In genomic region chr3:117217837-117218236, GRCh38 we compare ENCODE assay signal across 23 cellular contexts.
DNase-seq lines count a peak whose midpoint lies in the region; ATAC-seq and TF ChIP-seq lines count a peak whose summit lies in the region.
"Had no signal": no experiment of that assay in that cellular context is flagged by ENCODE, and none has a peak within 500 bp of the region (broad histone marks: within the 10 kb centered on the region; RNA-seq: fewer than 3 reads in every experiment).

No MANE protein-coding gene starts in this region.

- intact Hi-C loops in right lobe of liver (cut with DNase I), result no loop called here
- intact Hi-C loops in activated T-helper 2 cell treated with anti-CD3 and anti-CD28 coated beads, Interferon-gamma antibody, Interleukin-2, Interleukin-4, amounts not matched to agents 10 μg/mL and 5 μg/mL and 100 μg/mL, durations not matched to agents 14 hours and 24 hours and 36 hours (cut with micrococcal nuclease), result no loop called here

- peak overlapping the region; percentile 4 for H3K27ac Mint-ChIP-seq in WTC11
- H3K27ac Mint-ChIP-seq in activated T-helper 2 cell treated with anti-CD3 and anti-CD28 coated beads, Interferon-gamma antibody, Interleukin-2, Interleukin-4, amounts not matched to agents 10 μg/mL and 5 μg/mL and 100 μg/mL, durations not matched to agents 14 hours and 24 hours and 36 hours, result no peak overlapping the region
- H3K27ac Mint-ChIP-seq: B cell; CD4-positive, CD25-positive, alpha-beta regulatory T cell; IgD-negative memory B cell had no signal

- H4K20me1 ChIP-seq in GM23248 (ENCODE audit: insufficient read depth), result no peaks in the 10 kb centered on the region

- H3F3A ChIP-seq in GM23248 (ENCODE audit: insufficient read depth), result no peaks in the 10 kb centered on the region

- H3K9me3 ChIP-seq in right lobe of liver (no peaks in the 10 kb centered on the region), GM23248 (ENCODE audit: low read depth) (no peaks in the 10 kb centered on the region)
- H3K9me3 ChIP-seq: Caco-2 had no signal

- H3K9me3 Mint-ChIP-seq in WTC11, result peaks cover 2% of the 10 kb centered on the region
- peaks cover 5% of the 10 kb centered on the region for H3K9me3 Mint-ChIP-seq in activated T-helper 2 cell treated with anti-CD3 and anti-CD28 coated beads, Interferon-gamma antibody, Interleukin-2, Interleukin-4, amounts not matched to agents 10 μg/mL and 5 μg/mL and 100 μg/mL, durations not matched to agents 14 hours and 24 hours and 36 hours
- H3K9me3 Mint-ChIP-seq: H9 had no signal

- H3K36me3 Mint-ChIP-seq in WTC11, result no peaks in the 10 kb centered on the region
- no peaks in the 10 kb centered on the region for H3K36me3 Mint-ChIP-seq in activated T-helper 2 cell treated with anti-CD3 and anti-CD28 coated beads, Interferon-gamma antibody, Interleukin-2, Interleukin-4, amounts not matched to agents 10 μg/mL and 5 μg/mL and 100 μg/mL, durations not matched to agents 14 hours and 24 hours and 36 hours (ENCODE audit: low read depth)
- H3K36me3 Mint-ChIP-seq: CD4-positive, CD25-positive, alpha-beta regulatory T cell; IgD-negative memory B cell had no signal

- H3K4me1 ChIP-seq in right lobe of liver (peaks cover 0 to 23% (median 7%) of the 10 kb centered on the region in 4 donors), GM23248 (ENCODE audit: insufficient read depth) (no peaks in the 10 kb centered on the region)
- H3K4me1 ChIP-seq: Caco-2 had no signal

- CTCF ChIA-PET in WTC11 (lab: Charles Lee), result no interaction called here

- H3K27ac ChIP-seq in right lobe of liver (peak overlapping the region; percentile 37 to 56 (median 52)), GM23248 (no peak overlapping the region)

- no peaks in the 10 kb centered on the region for H3K27me3 Mint-ChIP-seq in WTC11 (ENCODE audit: low read depth)
- no peaks in the 10 kb centered on the region for H3K27me3 Mint-ChIP-seq in activated T-helper 2 cell treated with anti-CD3 and anti-CD28 coated beads, Interferon-gamma antibody, Interleukin-2, Interleukin-4, amounts not matched to agents 10 μg/mL and 5 μg/mL and 100 μg/mL, durations not matched to agents 14 hours and 24 hours and 36 hours (ENCODE audit: low read depth)
- H3K27me3 Mint-ChIP-seq: CD4-positive, CD25-positive, alpha-beta regulatory T cell; IgD-negative memory B cell had no signal

- H3K9me2 ChIP-seq in GM23248 (ENCODE audit: insufficient read depth), result no peaks in the 10 kb centered on the region

- DNase-seq in SHP77 (lab: John Stamatoyannopoulos, UW), result peak; percentile 33 to 35
- no peak for DNase-seq in SHP77 treated with DMSO at 0.1 percent for 48 hours (lab: John Stamatoyannopoulos, UW)
- no peak for DNase-seq in WTC11 (ENCODE audit: low spot score)
- peak in 1 of 3 donors; percentile 54 for DNase-seq in right lobe of liver
- DNase-seq in superior temporal gyrus (ENCODE audit: extremely low spot score), result peak; percentile 41
- DNase-seq in activated T-helper 2 cell treated with anti-CD3 and anti-CD28 coated beads, Interferon-gamma antibody, Interleukin-2, Interleukin-4, amounts not matched to agents 10 μg/mL and 5 μg/mL and 100 μg/mL, durations not matched to agents 14 hours and 24 hours and 36 hours (ENCODE audit: low spot score), result no peak
- no peak for DNase-seq in NK-92 (lab: John Stamatoyannopoulos, UW; ENCODE audit: unreplicated experiment)
- DNase-seq in GM23248, result no peak
- DNase-seq: 8988T; Caco-2; CD4-positive, CD25-positive, alpha-beta regulatory T cell; GF-D8; H9; Karpas-422; NCI-H1048; NCI-H1436; NCI-H2081 treated with DMSO at 0.1 percent for 48 hours; NCI-H510A; NCI-H774; SIG-M5 had no signal

- H3K79me2 ChIP-seq in GM23248 (ENCODE audit: insufficient read depth), result no peaks in the 10 kb centered on the region

- no peaks in the 10 kb centered on the region for H3K27me3 ChIP-seq in right lobe of liver
- H3K27me3 ChIP-seq in GM23248 (replicated peaks; ENCODE audit: insufficient read depth), result no peaks in the 10 kb centered on the region

- no peak for ATAC-seq in WTC11
- peak; percentile 89 to 91 (median 89) for ATAC-seq in right lobe of liver
- ATAC-seq: GM12878 had no signal

- H3K9ac ChIP-seq in GM23248, result no peak overlapping the region

- H3K4me3 Mint-ChIP-seq in WTC11, result no peak overlapping the region
- H3K4me3 Mint-ChIP-seq in activated T-helper 2 cell treated with anti-CD3 and anti-CD28 coated beads, Interferon-gamma antibody, Interleukin-2, Interleukin-4, amounts not matched to agents 10 μg/mL and 5 μg/mL and 100 μg/mL, durations not matched to agents 14 hours and 24 hours and 36 hours (ENCODE audit: low read depth), result no peak overlapping the region
- H3K4me3 Mint-ChIP-seq: B cell; CD4-positive, CD25-positive, alpha-beta regulatory T cell; H9; IgD-negative memory B cell had no signal

- peaks cover 20% of the 10 kb centered on the region for H3K4me1 Mint-ChIP-seq in WTC11
- H3K4me1 Mint-ChIP-seq in activated T-helper 2 cell treated with anti-CD3 and anti-CD28 coated beads, Interferon-gamma antibody, Interleukin-2, Interleukin-4, amounts not matched to agents 10 μg/mL and 5 μg/mL and 100 μg/mL, durations not matched to agents 14 hours and 24 hours and 36 hours (ENCODE audit: low read depth), result no peaks in the 10 kb centered on the region
- H3K4me1 Mint-ChIP-seq: B cell; CD4-positive, CD25-positive, alpha-beta regulatory T cell had no signal

- no peaks in the 10 kb centered on the region for H3K36me3 ChIP-seq in right lobe of liver
- no peaks in the 10 kb centered on the region for H3K36me3 ChIP-seq in GM23248 (ENCODE audit: low read depth)

- POLR2A ChIA-PET in WTC11 (lab: Charles Lee), result no interaction called here

- in situ Hi-C loops in GM23248 (cut with MboI), result no loop called here

- WGBS in right lobe of liver (ENCODE audit: insufficient coverage, low coverage, low lambda C conversion rate, missing lambda C conversion rate), result 27% methylated on average over 4 of the region's 4 CpGs
- 68 to 72% methylated on average over 4 of the region's 4 CpGs for WGBS in GM23248 (ENCODE audit: low coverage in 1 of 2, low lambda C conversion rate in 2 of 2, missing lambda C conversion rate in 2 of 2), 2 experiments

- TF ChIP-seq CTCF in WTC11 (IDR thresholded peaks at IDR 0.05) (no peak), right lobe of liver (IDR thresholded peaks at IDR 0.05) (no peak)

- H3K4me3 ChIP-seq in right lobe of liver, result peak overlapping the region in 2 of 3 donors; percentile 1 to 2
- H3K4me3 ChIP-seq in GM23248, result no peak overlapping the region
- H3K4me3 ChIP-seq: GM12878 had no signal

- TF ChIP-seq POLR2A in right lobe of liver (IDR thresholded peaks at IDR 0.05), result no peak

- no peak overlapping the region for H2AFZ ChIP-seq in GM23248

- H3K4me2 ChIP-seq in GM23248 (ENCODE audit: unreplicated experiment), result no peak overlapping the region

TF ChIP-seq in WTC11, 78 proteins besides CTCF, POLR2A, EP300 and RAD21 (continues in another document):
- TF ChIP-seq USF2 (CRISPR knock-in tag; IDR thresholded peaks at IDR 0.05) (no peak), ZNF232 (CRISPR knock-in tag; IDR thresholded peaks at IDR 0.05) (no peak), CDX4 (CRISPR knock-in tag; IDR thresholded peaks at IDR 0.05; ENCODE audit: borderline replicate concordance) (no peak), HMGA2 (CRISPR knock-in tag; IDR thresholded peaks at IDR 0.05) (no peak), IRF1 (CRISPR knock-in tag; IDR thresholded peaks at IDR 0.05) (no peak), ZNF281 (CRISPR knock-in tag; IDR thresholded peaks at IDR 0.05) (no peak)

Comparison
In these comparisons a context has a peak if more than half of its experiments do, and no peak if none do; other contexts are left out.
1. DNase-seq: peak in SHP77 (2 of 2) and superior temporal gyrus (single experiment); none in SHP77 treated with DMSO at 0.1 percent for 48 hours (single experiment), WTC11 (single experiment), activated T-helper 2 cell treated with anti-CD3 and anti-CD28 coated beads, Interferon-gamma antibody, Interleukin-2, Interleukin-4, amounts not matched to agents 10 μg/mL and 5 μg/mL and 100 μg/mL, durations not matched to agents 14 hours and 24 hours and 36 hours (single experiment), NK-92 (single experiment) and GM23248 (single experiment).